ENCODE assay signal across 13 cellular contexts in the genomic region with DNA sequence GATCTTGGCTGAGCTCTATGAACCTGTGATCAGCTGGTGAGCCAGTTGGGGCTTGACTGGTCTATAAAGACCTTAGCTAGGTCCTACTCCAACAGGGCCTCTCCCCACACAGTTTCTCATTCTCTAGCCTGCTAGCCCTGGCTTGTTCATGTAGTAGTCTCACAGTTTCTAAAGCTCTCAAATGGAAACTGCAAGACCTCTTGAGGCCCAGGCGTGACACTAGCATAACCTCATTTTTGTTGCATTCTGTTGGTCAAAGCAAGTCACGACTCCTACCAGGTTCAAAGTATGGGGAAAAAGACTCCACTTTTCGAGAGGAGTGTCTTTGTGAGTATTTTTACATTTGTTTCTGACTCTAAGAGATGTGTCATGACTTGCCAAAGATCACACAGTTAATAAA. TPM values are rescaled to one million over a fixed set of nuclear protein-coding genes. Genes with fewer than 3 reads are reported as not detected.
A peak's percentile ranks its signal among the peaks of the same experiment; 100 is the strongest.
DNase-seq lines count a peak whose midpoint lies in the region; ATAC-seq and TF ChIP-seq lines count a peak whose summit lies in the region.
"Had no signal": no experiment of that assay in that cellular context is flagged by ENCODE, and none has a peak within 500 bp of the region (broad histone marks: within the 10 kb centered on the region; RNA-seq: fewer than 3 reads in every experiment).

No MANE protein-coding gene starts in this region.

- DNase-seq in foreskin melanocyte (peak; percentile 14), WERI-Rb-1 (no peak), Ammon's horn (ENCODE audit: low spot score) (no peak), NCI-H146 treated with DMSO at 0.1 percent for 48 hours (lab: John Stamatoyannopoulos, UW; ENCODE audit: unreplicated experiment) (no peak), gastrocnemius medialis (no peak)
- DNase-seq: activated CD4-positive, alpha-beta T cell treated with anti-CD3 and anti-CD28 coated beads for 1 hour; activated gamma-delta T cell; KG1; NCI-H446; Right ventricle myocardium superior had no signal

- ATAC-seq in GM19025 (IDR thresholded peaks at IDR 0.05; ENCODE audit: low read depth, unreplicated experiment) (peak; percentile 97), GM21825 (IDR thresholded peaks at IDR 0.05; ENCODE audit: unreplicated experiment) (peak; percentile 96), HG03175 (IDR thresholded peaks at IDR 0.05; ENCODE audit: unreplicated experiment) (peak; percentile 94), gastrocnemius medialis (no peak)

- no peaks in the 10 kb centered on the region for H3K4me1 ChIP-seq in gastrocnemius medialis

- H3K27ac ChIP-seq in WERI-Rb-1 (no peak overlapping the region), gastrocnemius medialis (no peak overlapping the region)

- TF ChIP-seq CTCF in WERI-Rb-1 (IDR thresholded peaks at IDR 0.05; ENCODE audit: low read depth, low read length) (no peak), gastrocnemius medialis (IDR thresholded peaks at IDR 0.05 in 4 of 5, conservative IDR thresholded peaks at IDR 0.05 in 1 of 5) (no peak)

- H3K27me3 ChIP-seq in WERI-Rb-1 (ENCODE audit: insufficient read depth, low read depth, severe bottlenecking): no peaks in the 10 kb centered on the region
- H3K27me3 ChIP-seq in gastrocnemius medialis: no peaks in the 10 kb centered on the region

- H3K36me3 ChIP-seq in WERI-Rb-1 (no peaks in the 10 kb centered on the region), gastrocnemius medialis (peaks cover 0 to 8% of the 10 kb centered on the region in 2 donors)

- in situ Hi-C loops in gastrocnemius medialis (cut with MboI; ENCODE audit: low sequenced_read_pairs in 4 of 4): no loop called here

- no peaks in the 10 kb centered on the region for H3K9me3 ChIP-seq in WERI-Rb-1 (ENCODE audit: severe bottlenecking)
- H3K9me3 ChIP-seq in gastrocnemius medialis: no peaks in the 10 kb centered on the region

- H3K4me3 ChIP-seq in WERI-Rb-1 (ENCODE audit: low read depth, low read length) (no peak overlapping the region), gastrocnemius medialis (no peak overlapping the region)

- intact Hi-C loops in gastrocnemius medialis (cut with DNase I; ENCODE audit: low total_unique reads): no loop called here

- TF ChIP-seq POLR2A in gastrocnemius medialis (IDR thresholded peaks at IDR 0.05): no peak

RNA-seq across cellular contexts. Expression of a gene that starts 50.9 kb away (rescaled TPM):
- total RNA-seq in gastrocnemius medialis: 10 to 100 TPM in 1 of 4 donors, 1 to 10 TPM in 3; 3.1 to 12.9 (median 7.5) TPM

RNA-seq across cellular contexts. Expression of a gene that starts 51.2 kb away (rescaled TPM):
- 10 to 100 TPM in 3 of 4 donors, 1 to 10 TPM in 1; 9.7 to 17.9 (median 15.8) TPM for total RNA-seq in gastrocnemius medialis

Comparison
In these comparisons a context has a peak if more than half of its experiments do, and no peak if none do; other contexts are left out.
1. ATAC-seq: peak in GM19025 (single experiment), GM21825 (single experiment) and HG03175 (single experiment); none in gastrocnemius medialis (0 of 2).